In genomic region chr10:70145666-70146488, GRCh38 we compare ENCODE assay signal across 8 cellular contexts. TPM values are rescaled to one million over a fixed set of nuclear protein-coding genes. Genes with fewer than 3 reads are reported as not detected.
DNase-seq lines count a peak whose midpoint lies in the region; ATAC-seq and TF ChIP-seq lines count a peak whose summit lies in the region.

No MANE protein-coding gene starts in this region.

- H3K27ac ChIP-seq in DOHH2 (ENCODE audit: low read depth, low read length) = peak overlapping the region; percentile 82
- peak overlapping the region; percentile 84 for H3K27ac ChIP-seq in HUES48 (ENCODE audit: low read depth, low read length)
- H3K27ac ChIP-seq in trophoblast cell (ENCODE audit: low read depth, low read length) = peak overlapping the region; percentile 75

- intact Hi-C loops in cardiac septum (cut with DNase I) = no loop called here

- H3K4me3 ChIP-seq in DOHH2 (ENCODE audit: low read length) = peak overlapping the region; percentile 80
- H3K4me3 ChIP-seq in HUES48 (ENCODE audit: low read depth, low read length) = peak overlapping the region; percentile 87
- peak overlapping the region; percentile 71 for H3K4me3 ChIP-seq in trophoblast cell (ENCODE audit: low read depth, low read length)

- H3K9me3 ChIP-seq in DOHH2 (ENCODE audit: control insufficient read depth, insufficient read depth, low read length) (no peaks in the 10 kb centered on the region), HUES48 (ENCODE audit: control insufficient read depth, insufficient read depth, low read length) (no peaks in the 10 kb centered on the region), trophoblast cell (ENCODE audit: insufficient read depth, low read depth, low read length) (no peaks in the 10 kb centered on the region)

- H4K8ac ChIP-seq in trophoblast cell (ENCODE audit: low read depth, low read length) = peak overlapping the region; percentile 75

- peak overlapping the region; percentile 32 for H2AK5ac ChIP-seq in trophoblast cell (ENCODE audit: low read length)

- no peaks in the 10 kb centered on the region for H3K27me3 ChIP-seq in DOHH2 (ENCODE audit: control insufficient read depth, low read length)
- peaks cover 5% of the 10 kb centered on the region; the same call in 1 of the 2 replicates for H3K27me3 ChIP-seq in HUES48 (ENCODE audit: control insufficient read depth, insufficient read depth, low read length)
- H3K27me3 ChIP-seq in trophoblast cell (ENCODE audit: insufficient read depth, low read length) = no peaks in the 10 kb centered on the region

- H3K79me2 ChIP-seq in DOHH2 (ENCODE audit: control insufficient read depth, low read length) (peaks cover 65% of the 10 kb centered on the region), trophoblast cell (ENCODE audit: control insufficient read depth, insufficient read depth, low read length, poor library complexity) (peaks cover 8% of the 10 kb centered on the region)

- H3K9me3 Mint-ChIP-seq in activated naive CD8-positive, alpha-beta T cell treated with anti-CD3 and anti-CD28 coated beads for 36 hours = no peaks in the 10 kb centered on the region
- H3K9me3 Mint-ChIP-seq in type B pancreatic cell = no peaks in the 10 kb centered on the region

- peak overlapping the region; percentile 82 for H4K12ac ChIP-seq in trophoblast cell (ENCODE audit: low read depth, low read length)

- H3K79me1 ChIP-seq in trophoblast cell (ENCODE audit: low read length) = peaks cover 11% of the 10 kb centered on the region

- H3K4me1 ChIP-seq in DOHH2 (ENCODE audit: control insufficient read depth, low read length) = peaks cover 32% of the 10 kb centered on the region
- H3K4me1 ChIP-seq in HUES48 (ENCODE audit: control insufficient read depth, insufficient read depth, low read length) = peaks cover 16% of the 10 kb centered on the region
- peaks cover 5 to 6% of the 10 kb centered on the region in 2 experiments for H3K4me1 ChIP-seq in trophoblast cell (ENCODE audit: control insufficient read depth in 1 of 2, insufficient read depth in 2 of 2, low read length in 2 of 2)

- H2BK120ac ChIP-seq in trophoblast cell (ENCODE audit: insufficient read depth, low read length, poor library complexity) = peak overlapping the region; percentile 34

- H3K23ac ChIP-seq in trophoblast cell (ENCODE audit: low read length) = no peak overlapping the region

- 0 out of 2 replicates have a peak, but pooled peaks cover 6% of the 10 kb centered on the region for H4K20me1 ChIP-seq in DOHH2 (ENCODE audit: control insufficient read depth, insufficient read depth, low read depth, low read length)

- H3K36me3 Mint-ChIP-seq in activated naive CD8-positive, alpha-beta T cell treated with anti-CD3 and anti-CD28 coated beads for 36 hours = peaks cover 20% of the 10 kb centered on the region
- peaks cover 7% of the 10 kb centered on the region for H3K36me3 Mint-ChIP-seq in type B pancreatic cell

- peak overlapping the region; percentile 65 for H2BK5ac ChIP-seq in trophoblast cell (ENCODE audit: low read depth, low read length, poor library complexity)

- no peaks in the 10 kb centered on the region for H3K27me3 Mint-ChIP-seq in activated naive CD8-positive, alpha-beta T cell treated with anti-CD3 and anti-CD28 coated beads for 36 hours
- H3K27me3 Mint-ChIP-seq in type B pancreatic cell = no peaks in the 10 kb centered on the region

- H3K9ac ChIP-seq in HUES48 (ENCODE audit: low read depth, low read length) (peak overlapping the region; percentile 86), trophoblast cell (ENCODE audit: low read length) (peak overlapping the region; percentile 78)

- no peak overlapping the region for H2BK12ac ChIP-seq in trophoblast cell (ENCODE audit: low read length)

- peak overlapping the region; percentile 7 for H4K91ac ChIP-seq in trophoblast cell (ENCODE audit: low read depth, low read length)

- H3K9me2 ChIP-seq in DOHH2 (replicated peaks; ENCODE audit: control insufficient read depth, low read length) = no peaks in the 10 kb centered on the region

- peak overlapping the region; percentile 90 for H3K18ac ChIP-seq in trophoblast cell (ENCODE audit: low read length)

- WGBS in trophoblast cell (ENCODE audit: extremely low coverage, insufficient coverage, insufficient read length) = no CpG with 5 or more reads among the region's 98 CpGs

- H3K4ac ChIP-seq in trophoblast cell (ENCODE audit: low read depth, low read length) = peak overlapping the region; percentile 14

- peaks cover 19% of the 10 kb centered on the region for H3F3A ChIP-seq in DOHH2 (ENCODE audit: control insufficient read depth, insufficient read depth)

- peak overlapping the region; percentile 74 for H3K14ac ChIP-seq in trophoblast cell (ENCODE audit: low read length)

- H3K4me3 Mint-ChIP-seq in activated naive CD8-positive, alpha-beta T cell treated with anti-CD3 and anti-CD28 coated beads for 36 hours = peak overlapping the region; percentile 91
- peak overlapping the region; percentile 90 for H3K4me3 Mint-ChIP-seq in type B pancreatic cell

- ATAC-seq in GM21423 (IDR thresholded peaks at IDR 0.05; ENCODE audit: unreplicated experiment) (peak; percentile 45), SK-N-SH treated with all-trans-retinoic acid at 6 μM for 48 hours (peak; percentile 72)

- DNase-seq in activated naive CD8-positive, alpha-beta T cell treated with anti-CD3 and anti-CD28 coated beads for 36 hours = peak; percentile 84
- DNase-seq in cardiac septum (ENCODE audit: low spot score) (peak; percentile 87), trophoblast cell (peak; percentile 60 to 77), type B pancreatic cell (ENCODE audit: extremely low spot score, unreplicated experiment) (no peak)

- H3K36me3 ChIP-seq in DOHH2 (ENCODE audit: control insufficient read depth, low read length) (peaks cover 60% of the 10 kb centered on the region), HUES48 (ENCODE audit: control insufficient read depth, insufficient read depth, low read length) (peaks cover 14% of the 10 kb centered on the region), trophoblast cell (ENCODE audit: control insufficient read depth in 1 of 2, insufficient read depth in 2 of 2, low read length in 2 of 2) (peaks cover 5 to 17% of the 10 kb centered on the region in 2 experiments)

- H3K27ac Mint-ChIP-seq in activated naive CD8-positive, alpha-beta T cell treated with anti-CD3 and anti-CD28 coated beads for 36 hours = peak overlapping the region; percentile 97
- peak overlapping the region; percentile 98 for H3K27ac Mint-ChIP-seq in type B pancreatic cell

- H2AFZ ChIP-seq in trophoblast cell (ENCODE audit: insufficient read depth, low read length, poor library complexity) = peak overlapping the region; percentile 65

- peaks cover 35% of the 10 kb centered on the region for H3K4me1 Mint-ChIP-seq in activated naive CD8-positive, alpha-beta T cell treated with anti-CD3 and anti-CD28 coated beads for 36 hours
- peaks cover 14% of the 10 kb centered on the region for H3K4me1 Mint-ChIP-seq in type B pancreatic cell (ENCODE audit: unreplicated experiment)

- TF ChIP-seq CTCF in DOHH2 (IDR thresholded peaks at IDR 0.05; ENCODE audit: low read depth, low read length, poor library complexity, severe bottlenecking) (peak; percentile 80), type B pancreatic cell (conservative IDR thresholded peaks at IDR 0.05) (peak; percentile 77)

- H3K4me2 ChIP-seq in DOHH2 (ENCODE audit: low read length) (peak overlapping the region; percentile 70), trophoblast cell (ENCODE audit: low read length) (peak overlapping the region; percentile 94)

TF ChIP-seq in SK-N-SH treated with all-trans-retinoic acid at 6 μM for 48 hours, 23 proteins besides CTCF, POLR2A, EP300 and RAD21:
- TF ChIP-seq ZNF70 (CRISPR knock-in tag; IDR thresholded peaks at IDR 0.05) (no peak), CSRNP3 (CRISPR knock-in tag; IDR thresholded peaks at IDR 0.05) (no peak)

RNA-seq across cellular contexts. Expression of gene TYSND1, which starts 0.6 kb away (rescaled TPM):
- total RNA-seq in activated naive CD8-positive, alpha-beta T cell treated with anti-CD3 and anti-CD28 coated beads for 36 hours = 10 to 100 TPM; 15.8 to 15.9 TPM
- total RNA-seq in cardiac septum (5.2 TPM), type B pancreatic cell (ENCODE audit: low replicate concordance) (17.5 and 18.1 TPM in 2 replicates)
- 3.7 TPM in 2 replicates for polyA plus RNA-seq in trophoblast cell (2013)

RNA-seq across cellular contexts. Expression of gene AIFM2, which starts 13.3 kb away (rescaled TPM):
- 10 to 100 TPM in 1 of 2 experiments, 1 to 10 TPM in 1; 9.6 to 10.4 TPM for total RNA-seq in activated naive CD8-positive, alpha-beta T cell treated with anti-CD3 and anti-CD28 coated beads for 36 hours
- 19.4 TPM for total RNA-seq in cardiac septum
- 1.2 and 1.3 TPM in 2 replicates for polyA plus RNA-seq in trophoblast cell (2013)
- total RNA-seq in type B pancreatic cell (ENCODE audit: low replicate concordance) = 5.8 and 8.9 TPM in 2 replicates

RNA-seq across cellular contexts. Expression of gene SAR1A, which starts 24.4 kb away (rescaled TPM):
- total RNA-seq in activated naive CD8-positive, alpha-beta T cell treated with anti-CD3 and anti-CD28 coated beads for 36 hours = 100 to 1,000 TPM; 129 to 134 TPM
- total RNA-seq in cardiac septum = 87.1 TPM
- polyA plus RNA-seq in trophoblast cell (2013) = 131 and 137 TPM in 2 replicates
- total RNA-seq in type B pancreatic cell (ENCODE audit: low replicate concordance) = 131 and 153 TPM in 2 replicates
